ENCODE assay signal across 8 cellular contexts in genomic region chr5:157743163-157744054, GRCh38. TPM values are rescaled to one million over a fixed set of nuclear protein-coding genes. Genes with fewer than 3 reads are reported as not detected.
A peak's percentile ranks its signal among the peaks of the same experiment; 100 is the strongest.
DNase-seq lines count a peak whose midpoint lies in the region; ATAC-seq and TF ChIP-seq lines count a peak whose summit lies in the region.

Gene LSM11 (plus strand): TSS chr5:157743712. CDS start chr5:157743751, 39 bp downstream.

- peak within 1 kb of the TSS; percentile 28 for H2BK5ac ChIP-seq in IMR-90 (ENCODE audit: low read depth, low read length, poor library complexity, severe bottlenecking)

- H3K4me3 ChIP-seq in IMR-90 (ENCODE audit: insufficient read depth, low read depth, low read length) (peak within 1 kb of the TSS; percentile 72), esophagus squamous epithelium (peak within 1 kb of the TSS; percentile 60 to 88 (median 75))

- peaks cover 2% of the 10 kb centered on the region; the same call in 1 of the 2 replicates for H3K9me1 ChIP-seq in IMR-90 (ENCODE audit: insufficient read depth, low read length)

- dilution Hi-C loops in IMR-90 (cut with HindIII; ENCODE audit: low sequenced_read_pairs, unreplicated experiment) = no loop called here

- peak within 1 kb of the TSS; percentile 43; the same call in 1 of the 2 replicates for H3K56ac ChIP-seq in IMR-90 (ENCODE audit: extremely low read depth, insufficient read depth, low read length)

- intact Hi-C loops in IMR-90 (cut with micrococcal nuclease) = loop anchor here (1.0 to 5.0 kb wide), 4 partner anchors 312 to 596 kb away; no protein-coding TSS in a partner anchor
- intact Hi-C loops in esophagus squamous epithelium (cut with DNase I) = no loop called here

- ATAC-seq in GM21576 (IDR thresholded peaks at IDR 0.05; ENCODE audit: unreplicated experiment) (peak; percentile 94), IMR-90 (ENCODE audit: low read depth) (peak; percentile 98), naive B cell (ENCODE audit: low read depth in 2 of 2) (peak; percentile 89 to 90)
- peak; percentile 93 for ATAC-seq in activated T-cell treated with anti-CD3 and anti-CD28 coated beads, Interleukin-2, amount 50 U/mL, for 4 hours
- ATAC-seq in stimulated activated effector memory CD8-positive, alpha-beta T cell treated with anti-CD3 and anti-CD28 coated beads, Interleukin-12 subunit alpha, Interleukin-12 subunit beta, amount 100 ng/mL, for 72 hours = peak; percentile 94

- no peaks in the 10 kb centered on the region for H3K27me3 ChIP-seq in IMR-90 (ENCODE audit: control insufficient read depth, insufficient read depth, low read length)
- no peaks in the 10 kb centered on the region for H3K27me3 ChIP-seq in esophagus squamous epithelium

- H3K4me1 Mint-ChIP-seq in activated T-cell treated with anti-CD3 and anti-CD28 coated beads, Interleukin-2, amount 50 U/mL, for 4 hours (ENCODE audit: low read depth) = peaks cover 33% of the 10 kb centered on the region
- H3K4me1 Mint-ChIP-seq in naive B cell = peaks cover 22 to 27% (median 24%) of the 10 kb centered on the region in 3 donors
- peaks cover 32% of the 10 kb centered on the region for H3K4me1 Mint-ChIP-seq in stimulated activated effector memory CD8-positive, alpha-beta T cell treated with anti-CD3 and anti-CD28 coated beads, Interleukin-12 subunit alpha, Interleukin-12 subunit beta, amount 100 ng/mL, for 72 hours

- H4K91ac ChIP-seq in IMR-90 (ENCODE audit: insufficient read depth, low read depth, low read length) = peak within 1 kb of the TSS; percentile 27; the same call in 1 of the 2 replicates

- no peak within 1 kb of the TSS for H2BK15ac ChIP-seq in IMR-90 (ENCODE audit: low read depth, low read length)

- H3K27ac Mint-ChIP-seq in naive B cell = peak within 1 kb of the TSS; percentile 47 to 94 (median 68)
- peak within 1 kb of the TSS; percentile 81 for H3K27ac Mint-ChIP-seq in stimulated activated effector memory CD8-positive, alpha-beta T cell treated with anti-CD3 and anti-CD28 coated beads, Interleukin-12 subunit alpha, Interleukin-12 subunit beta, amount 100 ng/mL, for 72 hours

- H4K8ac ChIP-seq in IMR-90 (ENCODE audit: low read depth in 2 of 2, low read length in 2 of 2) = peak within 1 kb of the TSS; percentile 23 to 69; a peak in 1 of 4 replicates

- TF ChIP-seq POLR2A in IMR-90 (IDR thresholded peaks at IDR 0.05; ENCODE audit: low read depth, low read length) (0 out of 2 replicates have a peak, but pooled peaks have one; percentile 48), esophagus squamous epithelium (IDR thresholded peaks at IDR 0.05) (peak in 2 of 4 donors; percentile 28 to 38)

- H3K4me1 ChIP-seq in IMR-90 (ENCODE audit: control insufficient read depth, insufficient read depth, low read length) (peaks cover 1% of the 10 kb centered on the region), esophagus squamous epithelium (peaks cover 0 to 22% (median 8%) of the 10 kb centered on the region in 3 donors)

- no peaks in the 10 kb centered on the region for H4K20me1 ChIP-seq in IMR-90 (ENCODE audit: insufficient read depth, low read length)

- POLR2A ChIA-PET in IMR-90 (lab: Charles Lee; ENCODE audit: unreplicated experiment) = no interaction called here

- H3K9me3 ChIP-seq in IMR-90 (ENCODE audit: control insufficient read depth, insufficient read depth, low read length) (no peaks in the 10 kb centered on the region), esophagus squamous epithelium (no peaks in the 10 kb centered on the region)

- peak; percentile 86 for TF ChIP-seq RAD21 in IMR-90 (IDR thresholded peaks at IDR 0.05; ENCODE audit: low read length)

- H3K18ac ChIP-seq in IMR-90 (ENCODE audit: low read depth, low read length) = no peak within 1 kb of the TSS

- H3K36me3 ChIP-seq in IMR-90 (ENCODE audit: control insufficient read depth, insufficient read depth, low read length) = peaks cover 4% of the 10 kb centered on the region
- peaks cover 0 to 20% (median 5%) of the 10 kb centered on the region in 3 donors for H3K36me3 ChIP-seq in esophagus squamous epithelium

- H3K27me3 Mint-ChIP-seq in activated T-cell treated with anti-CD3 and anti-CD28 coated beads, Interleukin-2, amount 50 U/mL, for 4 hours (ENCODE audit: low read depth) = no peaks in the 10 kb centered on the region
- no peaks in the 10 kb centered on the region for H3K27me3 Mint-ChIP-seq in naive B cell

- WGBS in IMR-90 (ENCODE audit: extremely low coverage in 2 of 2, insufficient read length in 1 of 2), 2 experiments = 0% methylated on average over 36 of the region's 80 CpGs; no CpG with 5 or more reads in 1 of the 2 experiments
- 0 to 2% methylated on average over 6 of the region's 80 CpGs for WGBS in esophagus squamous epithelium, 2 donors

- TF ChIP-seq CTCF in IMR-90 (conservative IDR thresholded peaks at IDR 0.05; ENCODE audit: low read depth, low read length) (peak; percentile 100; the same call in 1 of the 2 replicates), esophagus squamous epithelium (IDR thresholded peaks at IDR 0.05) (peak; percentile 95 to 100 (median 100))

- H2BK120ac ChIP-seq in IMR-90 (ENCODE audit: low read depth, low read length) = no peak within 1 kb of the TSS

- H3K4ac ChIP-seq in IMR-90 (ENCODE audit: low read depth, low read length) = peak within 1 kb of the TSS; percentile 68

- DNase-seq in DMS79 treated with DMSO at 0.1 percent for 48 hours (lab: John Stamatoyannopoulos, UW) (peak; percentile 59), IMR-90 (peak; percentile 72), OCI-M2 (lab: John Stamatoyannopoulos, UW; ENCODE audit: unreplicated experiment) (peak; percentile 70), esophagus squamous epithelium (lab: John Stamatoyannopoulos, UW) (peak; percentile 40), naive B cell (peak; percentile 91)
- peak; percentile 90 for DNase-seq in activated T-cell treated with anti-CD3 and anti-CD28 coated beads, Interleukin-2, amount 50 U/mL, for 4 hours
- peak; percentile 99 for DNase-seq in stimulated activated effector memory CD8-positive, alpha-beta T cell treated with anti-CD3 and anti-CD28 coated beads, Interleukin-12 subunit alpha, Interleukin-12 subunit beta, amount 100 ng/mL, for 72 hours (ENCODE audit: low spot score in 2 of 2)

- peak within 1 kb of the TSS; percentile 76 for H3K9ac ChIP-seq in IMR-90 (ENCODE audit: low read depth, low read length)

- CTCF ChIA-PET in IMR-90 (lab: Yijun Ruan, JAX) = interaction anchor here (0.6 to 1.9 kb wide), 14 partner anchors 11 to 489 kb away, joined by 3 to 14 read pairs (median 3); partner anchors contain the start of gene THG1L

- H3K9me3 Mint-ChIP-seq in activated T-cell treated with anti-CD3 and anti-CD28 coated beads, Interleukin-2, amount 50 U/mL, for 4 hours = no peaks in the 10 kb centered on the region
- H3K9me3 Mint-ChIP-seq in naive B cell = no peaks in the 10 kb centered on the region
- H3K9me3 Mint-ChIP-seq in stimulated activated effector memory CD8-positive, alpha-beta T cell treated with anti-CD3 and anti-CD28 coated beads, Interleukin-12 subunit alpha, Interleukin-12 subunit beta, amount 100 ng/mL, for 72 hours = no peaks in the 10 kb centered on the region

- H2BK20ac ChIP-seq in IMR-90 (ENCODE audit: low read depth, low read length) = no peak within 1 kb of the TSS

- peak within 1 kb of the TSS; percentile 10; the same call in 1 of the 2 replicates for H4K5ac ChIP-seq in IMR-90 (ENCODE audit: low read depth, low read length)

- H3K4me3 Mint-ChIP-seq in activated T-cell treated with anti-CD3 and anti-CD28 coated beads, Interleukin-2, amount 50 U/mL, for 4 hours = peak within 1 kb of the TSS; percentile 95
- H3K4me3 Mint-ChIP-seq in naive B cell = peak within 1 kb of the TSS; percentile 76 to 98 (median 94)
- peak within 1 kb of the TSS; percentile 80 for H3K4me3 Mint-ChIP-seq in stimulated activated effector memory CD8-positive, alpha-beta T cell treated with anti-CD3 and anti-CD28 coated beads, Interleukin-12 subunit alpha, Interleukin-12 subunit beta, amount 100 ng/mL, for 72 hours

- peak within 1 kb of the TSS; percentile 83 for H2AK9ac ChIP-seq in IMR-90 (replicated peaks; ENCODE audit: low read depth, low read length, poor library complexity)

- H2AK5ac ChIP-seq in IMR-90 (ENCODE audit: low read depth, low read length) = peak within 1 kb of the TSS; percentile 11; the same call in 1 of the 2 replicates

- peaks cover 16 to 29% of the 10 kb centered on the region in 2 experiments for H3K79me1 ChIP-seq in IMR-90 (ENCODE audit: low read depth in 1 of 2, low read length in 2 of 2)

- H3K36me3 Mint-ChIP-seq in activated T-cell treated with anti-CD3 and anti-CD28 coated beads, Interleukin-2, amount 50 U/mL, for 4 hours (ENCODE audit: insufficient read depth) = peaks cover 10% of the 10 kb centered on the region
- no peaks in the 10 kb centered on the region for H3K36me3 Mint-ChIP-seq in naive B cell
- H3K36me3 Mint-ChIP-seq in stimulated activated effector memory CD8-positive, alpha-beta T cell treated with anti-CD3 and anti-CD28 coated beads, Interleukin-12 subunit alpha, Interleukin-12 subunit beta, amount 100 ng/mL, for 72 hours = peaks cover 15% of the 10 kb centered on the region

- peak within 1 kb of the TSS; percentile 74 for H3K14ac ChIP-seq in IMR-90 (replicated peaks; ENCODE audit: low read depth, low read length)

- in situ Hi-C loops in IMR-90 (cut with MboI; ENCODE audit: low sequenced_read_pairs) = loop anchor here (10.0 kb wide), 1 partner anchor 599 kb away; the partner anchor contains the start of gene MED7

- H3K23ac ChIP-seq in IMR-90 (ENCODE audit: low read depth, low read length) = peak within 1 kb of the TSS; percentile 84

- H2AFZ ChIP-seq in IMR-90 (replicated peaks; ENCODE audit: low read length, poor library complexity) = peak within 1 kb of the TSS; percentile 98

- BruUV-seq in IMR-90 (replicated peaks; lab: Mats Ljungman, UMichigan) = no TSS peak

- peak within 1 kb of the TSS; percentile 52; the same call in 1 of the 2 replicates for H3K27ac ChIP-seq in IMR-90 (ENCODE audit: insufficient read depth, low read length)
- peak within 1 kb of the TSS; percentile 70 to 86 (median 80) for H3K27ac ChIP-seq in esophagus squamous epithelium

- peak within 1 kb of the TSS; percentile 85 for H3K4me2 ChIP-seq in IMR-90 (ENCODE audit: low read depth, low read length)

TF ChIP-seq in IMR-90, 13 proteins besides CTCF, POLR2A, EP300 and RAD21 (continues in another document):
- no peak for TF ChIP-seq USF2 (IDR thresholded peaks at IDR 0.05; ENCODE audit: low read depth, low read length)

RNA-seq across cellular contexts. Expression of gene LSM11, which starts in this region (rescaled TPM):
- 3.0 and 3.9 TPM in 2 replicates for total RNA-seq in IMR-90 (2012; rRNA removed)
- polyA plus RNA-seq in IMR-90 (2012; rRNA removed) = 0.92 and 1.4 TPM in 2 replicates
- 0.30 and 0.45 TPM in 2 replicates for polyA plus RNA-seq in IMR-90 (2012; cell fraction: cytosol; rRNA removed)
- polyA plus RNA-seq in IMR-90 (2012; cell fraction: nucleus; rRNA removed; ENCODE audit: low replicate concordance) = 0.65 and 3.0 TPM in 2 replicates
- total RNA-seq in activated T-cell treated with anti-CD3 and anti-CD28 coated beads, Interleukin-2, amount 50 U/mL, for 4 hours = 1 to 10 TPM; 4.9 to 5.9 (median 5.5) TPM
- total RNA-seq in esophagus squamous epithelium = 1 to 10 TPM; 2.1 to 6.7 (median 3.6) TPM
- polyA plus RNA-seq in naive B cell (ENCODE audit: low read depth in 6 of 6) = under 1 TPM in 5 of 6 donors, not detected in 1; 0.27 to 0.69 (median 0.28) TPM

Comparison
In these comparisons a context has a peak if more than half of its experiments do, and no peak if none do; other contexts are left out.
1. Peak in every context shown above with its lines: DNase-seq, ATAC-seq, H3K4me3 ChIP-seq and H3K27ac ChIP-seq.
2. Peak in DNase-seq and ATAC-seq in naive B cell; RNA of the gene not detected or under 1 TPM.
3. DNase-seq: peak in every context shown above with its lines; median percentile 99 in stimulated activated effector memory CD8-positive, alpha-beta T cell treated with anti-CD3 and anti-CD28 coated beads, Interleukin-12 subunit alpha, Interleukin-12 subunit beta, amount 100 ng/mL, for 72 hours; 91 in naive B cell; 90 in activated T-cell treated with anti-CD3 and anti-CD28 coated beads, Interleukin-2, amount 50 U/mL, for 4 hours; 72 in IMR-90; 70 in OCI-M2; 59 in DMS79 treated with DMSO at 0.1 percent for 48 hours; 40 in esophagus squamous epithelium.